24 cellular contexts compared by ENCODE assay signal in the genomic region with DNA sequence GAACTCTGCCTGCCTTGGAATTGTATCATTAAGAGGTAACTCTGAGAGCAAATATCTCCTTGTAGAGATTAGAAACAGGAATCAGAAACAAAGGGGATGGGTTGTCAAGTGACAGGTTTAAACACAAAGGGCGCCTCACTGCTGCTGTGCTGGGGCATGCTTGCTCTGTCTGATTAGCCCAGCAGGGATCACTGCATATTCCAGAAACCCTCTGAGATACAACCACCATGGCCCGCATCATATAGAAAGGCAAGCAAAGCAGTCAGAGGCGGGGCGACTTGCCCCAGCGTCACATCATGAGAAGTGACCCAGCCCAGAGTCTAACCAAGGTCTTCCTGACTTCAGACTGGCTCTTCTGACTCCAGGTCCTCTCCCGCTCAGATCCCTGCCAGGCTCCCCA.
"Had no signal": no experiment of that assay in that cellular context is flagged by ENCODE, and none has a peak within 500 bp of the region (broad histone marks: within the 10 kb centered on the region; RNA-seq: fewer than 3 reads in every experiment).

No MANE protein-coding gene starts in this region.

- H3K36me3 Mint-ChIP-seq: activated naive CD8-positive, alpha-beta T cell treated with anti-CD3 and anti-CD28 coated beads, Interleukin-2, amount 10 ng/mL, durations not matched to agents 7 days and 5 days; immature natural killer cell; natural killer cell had no signal

- H3K36me3 ChIP-seq: right lobe of liver, suprapubic skin, vagina had no signal

- H3K4me1 ChIP-seq: suprapubic skin, vagina had no signal

- H3K27ac Mint-ChIP-seq: activated CD4-positive, alpha-beta memory T cell treated with anti-CD3 and anti-CD28 coated beads, Interleukin-2, amount 10 ng/mL, durations not matched to agents 7 days and 5 days; activated CD4-positive, alpha-beta T cell treated with anti-CD3 and anti-CD28 coated beads, Interleukin-2, amount 10 ng/mL, durations not matched to agents 24 days and 14 days; activated naive CD4-positive, alpha-beta T cell treated with anti-CD3 and anti-CD28 coated beads for 36 hours; activated naive CD8-positive, alpha-beta T cell treated with anti-CD3 and anti-CD28 coated beads, Interleukin-2, amount 10 ng/mL, durations not matched to agents 7 days and 5 days; activated T-cell treated with anti-CD3 and anti-CD28 coated beads, Interleukin-2, amount 50 U/mL, for 72 hours; natural killer cell; stimulated activated memory B cell treated with anti-CD40 and anti-IgM and Interleukin-4, amounts not matched to agents 10 μg/mL and 1 μg/mL and 100 μg/mL, for 72 hours; type B pancreatic cell had no signal

- H3K9me3 Mint-ChIP-seq: activated CD4-positive, alpha-beta memory T cell treated with anti-CD3 and anti-CD28 coated beads, Interleukin-2, amount 10 ng/mL, durations not matched to agents 7 days and 5 days; activated CD4-positive, alpha-beta T cell treated with anti-CD3 and anti-CD28 coated beads, Interleukin-2, amount 10 ng/mL, durations not matched to agents 24 days and 14 days; activated naive CD4-positive, alpha-beta T cell treated with anti-CD3 and anti-CD28 coated beads for 36 hours; activated naive CD8-positive, alpha-beta T cell treated with anti-CD3 and anti-CD28 coated beads, Interleukin-2, amount 10 ng/mL, durations not matched to agents 7 days and 5 days; natural killer cell; stimulated activated memory B cell treated with anti-CD40 and anti-IgM and Interleukin-4, amounts not matched to agents 10 μg/mL and 1 μg/mL and 100 μg/mL, for 72 hours had no signal

- DNase-seq: activated CD4-positive, alpha-beta memory T cell treated with anti-CD3 and anti-CD28 coated beads, Interleukin-2, amount 10 ng/mL, durations not matched to agents 7 days and 5 days; activated CD4-positive, alpha-beta T cell treated with anti-CD3 and anti-CD28 coated beads, Interleukin-2, amount 10 ng/mL, durations not matched to agents 24 days and 14 days; activated effector memory CD4-positive, alpha-beta T cell treated with Interleukin-2 at 50 U/mL for 16 hours; activated naive CD4-positive, alpha-beta T cell treated with anti-CD3 and anti-CD28 coated beads for 36 hours; activated naive CD8-positive, alpha-beta T cell treated with anti-CD3 and anti-CD28 coated beads, Interleukin-2, amount 10 ng/mL, durations not matched to agents 7 days and 5 days; activated T-cell treated with anti-CD3 and anti-CD28 coated beads, Interleukin-2, amount 50 U/mL, for 72 hours; amniotic stem cell; effector CD4-positive, alpha-beta T cell; erythroblast; foreskin fibroblast; immature natural killer cell; midbrain; natural killer cell; nucleus accumbens; right lobe of liver; small intestine; stimulated activated CD4-positive, alpha-beta T cell treated with anti-CD3 and anti-CD28 coated beads, Interleukin-15, amount 100 ng/mL, for 24 hours; stomach; T-helper 2 cell had no signal

- H3K4me3 Mint-ChIP-seq: activated CD4-positive, alpha-beta memory T cell treated with anti-CD3 and anti-CD28 coated beads, Interleukin-2, amount 10 ng/mL, durations not matched to agents 7 days and 5 days; activated CD4-positive, alpha-beta T cell treated with anti-CD3 and anti-CD28 coated beads, Interleukin-2, amount 10 ng/mL, durations not matched to agents 24 days and 14 days; activated naive CD4-positive, alpha-beta T cell treated with anti-CD3 and anti-CD28 coated beads for 36 hours; activated naive CD8-positive, alpha-beta T cell treated with anti-CD3 and anti-CD28 coated beads, Interleukin-2, amount 10 ng/mL, durations not matched to agents 7 days and 5 days; activated T-cell treated with anti-CD3 and anti-CD28 coated beads, Interleukin-2, amount 50 U/mL, for 72 hours; immature natural killer cell; natural killer cell; stimulated activated memory B cell treated with anti-CD40 and anti-IgM and Interleukin-4, amounts not matched to agents 10 μg/mL and 1 μg/mL and 100 μg/mL, for 72 hours; type B pancreatic cell had no signal

- ATAC-seq: activated CD4-positive, CD25-positive, alpha-beta regulatory T cell treated with anti-CD3 and anti-CD28 coated beads, Interleukin-2, amount 50 U/mL, for 24 hours; activated T-cell treated with anti-CD3 and anti-CD28 coated beads, Interleukin-2, amount 50 U/mL, for 72 hours; natural killer cell; stimulated activated memory B cell treated with anti-CD40 and anti-IgM and Interleukin-4, amounts not matched to agents 10 μg/mL and 1 μg/mL and 100 μg/mL, for 72 hours had no signal

- H3K9me3 ChIP-seq: right lobe of liver, stomach, suprapubic skin, vagina had no signal

- H3K27me3 ChIP-seq: right lobe of liver, stomach, suprapubic skin, vagina had no signal

- H3K27me3 Mint-ChIP-seq: activated CD4-positive, alpha-beta memory T cell treated with anti-CD3 and anti-CD28 coated beads, Interleukin-2, amount 10 ng/mL, durations not matched to agents 7 days and 5 days; activated CD4-positive, alpha-beta T cell treated with anti-CD3 and anti-CD28 coated beads, Interleukin-2, amount 10 ng/mL, durations not matched to agents 24 days and 14 days; activated naive CD8-positive, alpha-beta T cell treated with anti-CD3 and anti-CD28 coated beads, Interleukin-2, amount 10 ng/mL, durations not matched to agents 7 days and 5 days; stimulated activated memory B cell treated with anti-CD40 and anti-IgM and Interleukin-4, amounts not matched to agents 10 μg/mL and 1 μg/mL and 100 μg/mL, for 72 hours; type B pancreatic cell had no signal

- H3K4me3 ChIP-seq: right lobe of liver, stomach, suprapubic skin, vagina had no signal

- H3K27ac ChIP-seq: right lobe of liver, stomach, suprapubic skin, vagina had no signal

- H3K4me1 Mint-ChIP-seq: activated CD4-positive, alpha-beta memory T cell treated with anti-CD3 and anti-CD28 coated beads, Interleukin-2, amount 10 ng/mL, durations not matched to agents 7 days and 5 days; activated CD4-positive, alpha-beta T cell treated with anti-CD3 and anti-CD28 coated beads, Interleukin-2, amount 10 ng/mL, durations not matched to agents 24 days and 14 days; natural killer cell; stimulated activated memory B cell treated with anti-CD40 and anti-IgM and Interleukin-4, amounts not matched to agents 10 μg/mL and 1 μg/mL and 100 μg/mL, for 72 hours had no signal
